1 cellular context compared by ENCODE assay signal in genomic region chr6:148866657-148867268, GRCh38.
TF ChIP-seq lines count a peak whose summit lies in the region.

No MANE protein-coding gene starts in this region.

TF ChIP-seq in GM12878, 131 proteins besides CTCF, POLR2A, EP300 and RAD21 (continued from another document and continues in another):
- TF ChIP-seq ZBTB4 (CRISPR knock-in tag; IDR thresholded peaks at IDR 0.05), result no peak
- TF ChIP-seq PKNOX1 (IDR thresholded peaks at IDR 0.05), result no peak
- TF ChIP-seq STAT1 (conservative IDR thresholded peaks at IDR 0.05), result no peak
- TF ChIP-seq ZNF207 (IDR thresholded peaks at IDR 0.05; ENCODE audit: borderline replicate concordance), result no peak
- TF ChIP-seq YBX1 (IDR thresholded peaks at IDR 0.05), result no peak
- no peak for TF ChIP-seq RBBP5 (conservative IDR thresholded peaks at IDR 0.05)
- TF ChIP-seq POLR2AphosphoS5 (IDR thresholded peaks at IDR 0.05; ENCODE audit: low read length), result no peak
- TF ChIP-seq TARDBP (IDR thresholded peaks at IDR 0.05; ENCODE audit: borderline replicate concordance), result no peak
- TF ChIP-seq TCF7 (IDR thresholded peaks at IDR 0.05; ENCODE audit: borderline replicate concordance), result no peak
- no peak for TF ChIP-seq USF1 (IDR thresholded peaks at IDR 0.05; ENCODE audit: borderline replicate concordance, extremely low read length, insufficient read depth, low read depth, low read length)
- no peak for TF ChIP-seq IRF4 (IDR thresholded peaks at IDR 0.05; ENCODE audit: low read depth, low read length)
- no peak for TF ChIP-seq SIX5 (IDR thresholded peaks at IDR 0.05; ENCODE audit: low read depth, low read length, severe bottlenecking)
- TF ChIP-seq SREBF1 (IDR thresholded peaks at IDR 0.05; ENCODE audit: low read length), result no peak
- no peak for TF ChIP-seq WRNIP1 (IDR thresholded peaks at IDR 0.05; ENCODE audit: borderline replicate concordance, low read depth, low read length)
- no peak for TF ChIP-seq SUPT20H (IDR thresholded peaks at IDR 0.05; ENCODE audit: borderline replicate concordance, control insufficient read depth, low read depth, low read length)
- TF ChIP-seq BRCA1 (IDR thresholded peaks at IDR 0.05; ENCODE audit: low read depth, low read length), result no peak
- TF ChIP-seq CBFB (IDR thresholded peaks at IDR 0.05; ENCODE audit: low read depth), result no peak
- TF ChIP-seq SKIL (IDR thresholded peaks at IDR 0.05; ENCODE audit: low read depth, poor library complexity, severe bottlenecking), result peak; percentile 70
- peak; percentile 69 for TF ChIP-seq RUNX3 (IDR thresholded peaks at IDR 0.05; ENCODE audit: low read length)
- TF ChIP-seq RAD51 (IDR thresholded peaks at IDR 0.05), result no peak
- no peak for TF ChIP-seq TAF1 (IDR thresholded peaks at IDR 0.05; ENCODE audit: borderline replicate concordance, low read depth, low read length)
- TF ChIP-seq ZNF622 (IDR thresholded peaks at IDR 0.05), result no peak
- TF ChIP-seq CREM (IDR thresholded peaks at IDR 0.05; ENCODE audit: low read depth), result no peak
- no peak for TF ChIP-seq EGR1 (IDR thresholded peaks at IDR 0.05; ENCODE audit: borderline replicate concordance in 1 of 2, low read depth in 2 of 2, low read length in 2 of 2)
- TF ChIP-seq ATF3 (IDR thresholded peaks at IDR 0.05; ENCODE audit: borderline replicate concordance, extremely low read depth, low read depth, low read length), result no peak
- TF ChIP-seq LARP7 (IDR thresholded peaks at IDR 0.05), result no peak
- TF ChIP-seq, protein P1, sequence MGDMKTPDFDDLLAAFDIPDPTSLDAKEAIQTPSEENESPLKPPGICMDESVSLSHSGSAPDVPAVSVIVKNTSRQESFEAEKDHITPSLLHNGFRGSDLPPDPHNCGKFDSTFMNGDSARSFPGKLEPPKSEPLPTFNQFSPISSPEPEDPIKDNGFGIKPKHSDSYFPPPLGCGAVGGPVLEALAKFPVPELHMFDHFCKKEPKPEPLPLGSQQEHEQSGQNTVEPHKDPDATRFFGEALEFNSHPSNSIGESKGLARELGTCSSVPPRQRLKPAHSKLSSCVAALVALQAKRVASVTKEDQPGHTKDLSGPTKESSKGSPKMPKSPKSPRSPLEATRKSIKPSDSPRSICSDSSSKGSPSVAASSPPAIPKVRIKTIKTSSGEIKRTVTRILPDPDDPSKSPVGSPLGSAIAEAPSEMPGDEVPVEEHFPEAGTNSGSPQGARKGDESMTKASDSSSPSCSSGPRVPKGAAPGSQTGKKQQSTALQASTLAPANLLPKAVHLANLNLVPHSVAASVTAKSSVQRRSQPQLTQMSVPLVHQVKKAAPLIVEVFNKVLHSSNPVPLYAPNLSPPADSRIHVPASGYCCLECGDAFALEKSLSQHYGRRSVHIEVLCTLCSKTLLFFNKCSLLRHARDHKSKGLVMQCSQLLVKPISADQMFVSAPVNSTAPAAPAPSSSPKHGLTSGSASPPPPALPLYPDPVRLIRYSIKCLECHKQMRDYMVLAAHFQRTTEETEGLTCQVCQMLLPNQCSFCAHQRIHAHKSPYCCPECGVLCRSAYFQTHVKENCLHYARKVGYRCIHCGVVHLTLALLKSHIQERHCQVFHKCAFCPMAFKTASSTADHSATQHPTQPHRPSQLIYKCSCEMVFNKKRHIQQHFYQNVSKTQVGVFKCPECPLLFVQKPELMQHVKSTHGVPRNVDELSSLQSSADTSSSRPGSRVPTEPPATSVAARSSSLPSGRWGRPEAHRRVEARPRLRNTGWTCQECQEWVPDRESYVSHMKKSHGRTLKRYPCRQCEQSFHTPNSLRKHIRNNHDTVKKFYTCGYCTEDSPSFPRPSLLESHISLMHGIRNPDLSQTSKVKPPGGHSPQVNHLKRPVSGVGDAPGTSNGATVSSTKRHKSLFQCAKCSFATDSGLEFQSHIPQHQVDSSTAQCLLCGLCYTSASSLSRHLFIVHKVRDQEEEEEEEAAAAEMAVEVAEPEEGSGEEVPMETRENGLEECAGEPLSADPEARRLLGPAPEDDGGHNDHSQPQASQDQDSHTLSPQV (IDR thresholded peaks at IDR 0.05), result no peak
- TF ChIP-seq ZBTB33 (IDR thresholded peaks at IDR 0.05), result no peak
- TF ChIP-seq CBX5 (IDR thresholded peaks at IDR 0.05; ENCODE audit: low read depth), result no peak
- no peak for TF ChIP-seq MYC (IDR thresholded peaks at IDR 0.05; ENCODE audit: insufficient read depth, insufficient read length, insufficient replicate concordance, low read length, severe bottlenecking)
- no peak for TF ChIP-seq NFYA (IDR thresholded peaks at IDR 0.05; ENCODE audit: borderline replicate concordance, low read depth, low read length)
- 0 out of 2 replicates have a peak, but pooled peaks have one; percentile 26 for TF ChIP-seq ZBED1 (IDR thresholded peaks at IDR 0.05; ENCODE audit: borderline replicate concordance)
- TF ChIP-seq JUNB (IDR thresholded peaks at IDR 0.05), result 0 out of 2 replicates have a peak, but pooled peaks have one; percentile 20
- TF ChIP-seq MTA3 (IDR thresholded peaks at IDR 0.05; ENCODE audit: borderline replicate concordance, low read length), result no peak; the same call in 1 of the 2 replicates
- TF ChIP-seq SRF (IDR thresholded peaks at IDR 0.05; ENCODE audit: low read depth in 2 of 2, low read length in 2 of 2), result no peak
- TF ChIP-seq PRDM15 (CRISPR knock-in tag; IDR thresholded peaks at IDR 0.05), result no peak
- TF ChIP-seq IKZF2 (IDR thresholded peaks at IDR 0.05), result peak; percentile 74 to 78
- TF ChIP-seq ATF7 (IDR thresholded peaks at IDR 0.05; ENCODE audit: low read depth), result peak; percentile 56; the same call in 1 of the 2 replicates
- no peak for TF ChIP-seq EED (IDR thresholded peaks at IDR 0.05; ENCODE audit: low read depth)
- TF ChIP-seq, protein P2, sequence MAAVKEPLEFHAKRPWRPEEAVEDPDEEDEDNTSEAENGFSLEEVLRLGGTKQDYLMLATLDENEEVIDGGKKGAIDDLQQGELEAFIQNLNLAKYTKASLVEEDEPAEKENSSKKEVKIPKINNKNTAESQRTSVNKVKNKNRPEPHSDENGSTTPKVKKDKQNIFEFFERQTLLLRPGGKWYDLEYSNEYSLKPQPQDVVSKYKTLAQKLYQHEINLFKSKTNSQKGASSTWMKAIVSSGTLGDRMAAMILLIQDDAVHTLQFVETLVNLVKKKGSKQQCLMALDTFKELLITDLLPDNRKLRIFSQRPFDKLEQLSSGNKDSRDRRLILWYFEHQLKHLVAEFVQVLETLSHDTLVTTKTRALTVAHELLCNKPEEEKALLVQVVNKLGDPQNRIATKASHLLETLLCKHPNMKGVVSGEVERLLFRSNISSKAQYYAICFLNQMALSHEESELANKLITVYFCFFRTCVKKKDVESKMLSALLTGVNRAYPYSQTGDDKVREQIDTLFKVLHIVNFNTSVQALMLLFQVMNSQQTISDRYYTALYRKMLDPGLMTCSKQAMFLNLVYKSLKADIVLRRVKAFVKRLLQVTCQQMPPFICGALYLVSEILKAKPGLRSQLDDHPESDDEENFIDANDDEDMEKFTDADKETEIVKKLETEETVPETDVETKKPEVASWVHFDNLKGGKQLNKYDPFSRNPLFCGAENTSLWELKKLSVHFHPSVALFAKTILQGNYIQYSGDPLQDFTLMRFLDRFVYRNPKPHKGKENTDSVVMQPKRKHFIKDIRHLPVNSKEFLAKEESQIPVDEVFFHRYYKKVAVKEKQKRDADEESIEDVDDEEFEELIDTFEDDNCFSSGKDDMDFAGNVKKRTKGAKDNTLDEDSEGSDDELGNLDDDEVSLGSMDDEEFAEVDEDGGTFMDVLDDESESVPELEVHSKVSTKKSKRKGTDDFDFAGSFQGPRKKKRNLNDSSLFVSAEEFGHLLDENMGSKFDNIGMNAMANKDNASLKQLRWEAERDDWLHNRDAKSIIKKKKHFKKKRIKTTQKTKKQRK (IDR thresholded peaks at IDR 0.05; ENCODE audit: low read depth, low read length), result no peak
